Comparison of ENCODE assay signal across 8 cellular contexts in genomic region chr19:48332662-48333466, GRCh38. TPM values are rescaled to one million over a fixed set of nuclear protein-coding genes. Genes with fewer than 3 reads are reported as not detected.
DNase-seq lines count a peak whose midpoint lies in the region; ATAC-seq and TF ChIP-seq lines count a peak whose summit lies in the region.

No MANE protein-coding gene starts in this region.

- H3K4me3 ChIP-seq in dorsolateral prefrontal cortex (peak overlapping the region; percentile 23 to 71 (median 56)), right lobe of liver (peak overlapping the region; percentile 2 to 41 (median 26))

- no peaks in the 10 kb centered on the region for H3K36me3 ChIP-seq in right lobe of liver

- H3K9me3 ChIP-seq in right lobe of liver = no peaks in the 10 kb centered on the region

- peak overlapping the region; percentile 86 for H3K27ac ChIP-seq in C4-2B
- H3K27ac ChIP-seq in dorsolateral prefrontal cortex = peak overlapping the region; percentile 63 to 94 (median 85)
- H3K27ac ChIP-seq in right lobe of liver = peak overlapping the region; percentile 32 to 83 (median 76)

- peaks cover 0 to 4% (median 0%) of the 10 kb centered on the region in 4 donors for H3K4me1 ChIP-seq in right lobe of liver

- TF ChIP-seq POLR2A in right lobe of liver (IDR thresholded peaks at IDR 0.05) = no peak

- intact Hi-C loops in dorsolateral prefrontal cortex (cut with DNase I) = no loop called here
- intact Hi-C loops in right lobe of liver (cut with DNase I) = no loop called here

- TF ChIP-seq CTCF in C4-2B (conservative IDR thresholded peaks at IDR 0.05) (no peak), dorsolateral prefrontal cortex (IDR thresholded peaks at IDR 0.05 in 54 of 56, conservative IDR thresholded peaks at IDR 0.05 in 2 of 56; ENCODE audit: low read depth in 1 of 56, partially characterized antibody in 56 of 56) (peak in 17 of 56 donors; percentile 5 to 46 (median 22)), right lobe of liver (IDR thresholded peaks at IDR 0.05) (no peak)

- DNase-seq in NCI-H526 treated with DMSO at 0.1 percent for 48 hours (lab: John Stamatoyannopoulos, UW) (peak; percentile 99), dorsolateral prefrontal cortex (peak; percentile 81 to 89 (median 86)), right lobe of liver (peak; percentile 89 to 94 (median 90))
- peak; percentile 94 to 95 for DNase-seq in activated CD4-positive, alpha-beta T cell treated with anti-CD3 and anti-CD28 coated beads, Interleukin-2, amount 50 U/mL, for 4 hours
- DNase-seq in stimulated activated CD4-positive, alpha-beta T cell treated with anti-CD3 and anti-CD28 coated beads, Interleukin-4, amount 100 ng/mL, for 24 hours = peak; percentile 93

- 9% methylated on average over 17 of the region's 25 CpGs for WGBS in right lobe of liver (ENCODE audit: insufficient coverage, low coverage, low lambda C conversion rate, missing lambda C conversion rate)

- ATAC-seq in GM19372 (IDR thresholded peaks at IDR 0.05; ENCODE audit: low read depth, unreplicated experiment) (peak; percentile 63), HG03520 (IDR thresholded peaks at IDR 0.05; ENCODE audit: unreplicated experiment) (peak; percentile 54), right lobe of liver (peak; percentile 69 to 79 (median 78))

- H3K27me3 ChIP-seq in dorsolateral prefrontal cortex (no peaks in the 10 kb centered on the region), right lobe of liver (no peaks in the 10 kb centered on the region)

RNA-seq across cellular contexts. Expression of gene EMP3, which starts 7.5 kb away (rescaled TPM):
- total RNA-seq in dorsolateral prefrontal cortex (10 to 100 TPM in 87 of 120 experiments, 1 to 10 TPM in 33; 4.7 to 52.1 (median 14.3) TPM), right lobe of liver (10 to 100 TPM in 1 of 6 experiments, 1 to 10 TPM in 5; 2.8 to 14.2 (median 5.6) TPM)

RNA-seq across cellular contexts. Expression of gene TMEM143, which starts 30.9 kb away (rescaled TPM):
- total RNA-seq in dorsolateral prefrontal cortex = 10 to 100 TPM in 119 of 120 experiments, 1 to 10 TPM in 1; 9.2 to 32.0 (median 16.5) TPM
- 10 to 100 TPM in 3 of 6 experiments, 1 to 10 TPM in 3; 6.5 to 15.1 (median 9.8) TPM for total RNA-seq in right lobe of liver

RNA-seq across cellular contexts. Expression of gene SYNGR4, which starts 31.3 kb away (rescaled TPM):
- total RNA-seq in dorsolateral prefrontal cortex = 1 to 10 TPM in 5 of 120 experiments, under 1 TPM in 8, not detected in 107; 0.50 to 3.0 (median 0.83) TPM
- under 1 TPM in 1 of 6 experiments, not detected in 5; 0.80 TPM for total RNA-seq in right lobe of liver

RNA-seq across cellular contexts. Expression of gene KDELR1, which starts 58.5 kb away (rescaled TPM):
- total RNA-seq in dorsolateral prefrontal cortex (10 to 100 TPM; 45.9 to 70.8 (median 57.3) TPM), right lobe of liver (10 to 100 TPM; 69.1 to 83.1 (median 77.1) TPM)

Comparison
In these comparisons a context has a peak if more than half of its experiments do, and no peak if none do; other contexts are left out.
1. Peak in every context shown above with its lines: DNase-seq, ATAC-seq, H3K4me3 ChIP-seq and H3K27ac ChIP-seq.